Comparison of ENCODE assay signal across 19 cellular contexts in the genomic region with DNA sequence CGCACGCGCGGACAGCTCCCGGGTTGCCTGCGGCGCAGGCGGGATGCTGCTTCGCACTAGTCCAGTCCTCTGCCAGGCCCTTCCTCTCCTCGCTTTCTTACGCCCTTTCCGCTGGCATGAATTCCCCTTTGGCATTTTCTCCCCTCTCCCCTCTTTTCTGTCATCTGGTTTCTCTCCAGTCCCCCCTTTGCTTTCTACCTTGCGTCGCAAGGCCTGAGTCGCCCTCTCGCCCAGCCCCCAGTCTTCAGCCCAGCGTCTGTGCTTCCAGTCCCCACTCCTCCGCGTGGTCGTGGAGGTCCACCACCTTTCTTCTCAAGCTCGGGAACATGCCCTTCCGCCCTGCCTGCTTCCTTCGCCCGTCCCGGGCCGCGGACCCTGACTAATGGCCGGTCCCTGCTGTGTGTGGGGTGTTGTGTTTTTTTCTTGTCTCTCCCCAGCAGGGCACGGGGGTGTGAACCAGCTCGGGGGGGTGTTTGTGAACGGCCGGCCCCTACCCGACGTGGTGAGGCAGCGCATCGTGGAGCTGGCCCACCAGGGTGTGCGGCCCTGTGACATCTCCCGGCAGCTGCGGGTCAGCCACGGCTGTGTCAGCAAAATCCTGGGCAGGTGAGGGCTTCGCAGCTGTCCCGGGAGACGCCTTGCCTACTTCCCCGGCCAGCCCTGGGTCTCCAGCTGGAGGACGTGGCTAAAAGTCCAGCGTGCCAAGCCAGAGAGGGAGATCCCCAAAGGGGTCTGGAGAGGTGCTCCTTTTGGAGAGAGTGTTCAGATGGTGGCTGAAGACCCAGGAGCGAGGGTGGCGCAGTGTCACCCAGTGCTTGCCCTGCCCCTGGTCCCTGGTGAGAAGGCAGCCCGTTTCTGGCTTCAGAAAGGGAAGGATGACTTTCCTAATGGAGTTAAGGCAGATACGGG. TPM values are rescaled to one million over a fixed set of nuclear protein-coding genes. Genes with fewer than 3 reads are reported as not detected.
DNase-seq lines count a peak whose midpoint lies in the region; TF ChIP-seq lines count a peak whose summit lies in the region.
"Had no signal": no experiment of that assay in that cellular context is flagged by ENCODE, and none has a peak within 500 bp of the region (broad histone marks: within the 10 kb centered on the region; RNA-seq: fewer than 3 reads in every experiment).

No MANE protein-coding gene starts in this region.

- H3K9me2 ChIP-seq in hepatocyte (replicated peaks; ENCODE audit: insufficient read depth): no peaks in the 10 kb centered on the region

- peak overlapping the region; percentile 60 for H3K4me3 ChIP-seq in SJCRH30
- no peak overlapping the region for H3K4me3 ChIP-seq in hepatocyte
- H3K4me3 ChIP-seq: lower lobe of right lung, tibial artery had no signal

- H4K20me1 ChIP-seq in hepatocyte (ENCODE audit: insufficient read depth, poor library complexity, severe bottlenecking): no peaks in the 10 kb centered on the region

- WGBS in hepatocyte (ENCODE audit: low lambda C conversion rate, missing lambda C conversion rate): 7% methylated on average over 50 of the region's 50 CpGs

- intact Hi-C loops in posterior vena cava (cut with DNase I): loop anchor here in 1 of 2 donors (10.0 kb wide), 1 partner anchor 1945 kb away; no protein-coding TSS in a partner anchor

- H3K4me2 ChIP-seq in hepatocyte: no peak overlapping the region

- TF ChIP-seq CTCF in GM10266 (IDR thresholded peaks at IDR 0.05; ENCODE audit: control insufficient read depth, insufficient read depth, low read depth, missing control alignments): no peak
- TF ChIP-seq CTCF in hepatocyte (IDR thresholded peaks at IDR 0.05; ENCODE audit: poor library complexity): no peak

- H3K4me1 ChIP-seq in SJCRH30 (peaks cover 18% of the 10 kb centered on the region; the same call in 1 of the 2 replicates), hepatocyte (ENCODE audit: insufficient read depth) (peaks cover 22% of the 10 kb centered on the region)

- H2AFZ ChIP-seq in hepatocyte: peak overlapping the region; percentile 81

- H3K27ac ChIP-seq in SJCRH30: peak overlapping the region; percentile 40
- no peak overlapping the region for H3K27ac ChIP-seq in hepatocyte
- H3K27ac ChIP-seq in caudate nucleus (ENCODE audit: low read depth, low read length): no peak overlapping the region
- H3K27ac ChIP-seq: lower lobe of right lung, tibial artery had no signal

- H3K36me3 ChIP-seq in SJCRH30: no peaks in the 10 kb centered on the region
- no peaks in the 10 kb centered on the region for H3K36me3 ChIP-seq in hepatocyte (replicated peaks; ENCODE audit: insufficient read depth, low read depth)
- H3K36me3 ChIP-seq: lower lobe of right lung, tibial artery had no signal

- peaks cover 36% of the 10 kb centered on the region for H3K27me3 ChIP-seq in SJCRH30
- H3K27me3 ChIP-seq in hepatocyte: peaks cover 100% of the 10 kb centered on the region

- DNase-seq in GM10266 (ENCODE audit: extremely low spot score) (peak; percentile 21), SJCRH30 (peak; percentile 79 to 81), hepatocyte (ENCODE audit: low spot score) (no peak), posterior vena cava (ENCODE audit: low spot score) (peak; percentile 75), inferior parietal cortex (ENCODE audit: extremely low spot score) (no peak), AG08395 (ENCODE audit: low spot score) (no peak), caudate nucleus (lab: John Stamatoyannopoulos, UW) (no peak)
- DNase-seq: activated CD4-positive, alpha-beta T cell treated with anti-CD3 and anti-CD28 coated beads for 4 hours; amniotic stem cell; C1 segment of cervical spinal cord; cerebellar nuclear complex; DMS153; foreskin fibroblast; lower lobe of right lung; NCI-H1694 treated with DMSO at 0.1 percent for 48 hours; NCI-H345; NK-92 treated with Interleukin-12 subunit alpha and Interleukin-12 subunit beta, amount 100 ng/mL, for 24 hours; tibial artery had no signal

- H3K9me3 ChIP-seq in SJCRH30 (replicated peaks) (no peaks in the 10 kb centered on the region), hepatocyte (ENCODE audit: low read depth) (no peaks in the 10 kb centered on the region)
- H3K9me3 ChIP-seq: lower lobe of right lung, tibial artery had no signal

- H3K79me2 ChIP-seq in hepatocyte: no peaks in the 10 kb centered on the region

RNA-seq across cellular contexts. Expression of a gene that starts 4.2 kb away (rescaled TPM):
- 2.1 and 2.4 TPM in 2 replicates for total RNA-seq in SJCRH30 (2014; rRNA removed; shearing (Covaris generic))
- total RNA-seq in hepatocyte: not detected in 2 replicates
- polyA plus RNA-seq in hepatocyte: not detected in 2 replicates
- total RNA-seq in posterior vena cava: not detected
- total RNA-seq: lower lobe of right lung; T-helper 2 cell treated with Interferon-gamma antibody and Interleukin-4, amounts not matched to agents 100 ng/mL and 5 ng/mL, for 36 hours had no signal

Comparison
In these comparisons a context has a peak if more than half of its experiments do, and no peak if none do; other contexts are left out.
1. DNase-seq: peak in GM10266 (single experiment), SJCRH30 (2 of 2) and posterior vena cava (single experiment); none in hepatocyte (single experiment), inferior parietal cortex (single experiment), AG08395 (single experiment) and caudate nucleus (0 of 61).